3 cellular contexts compared by ENCODE assay signal in the genomic region with DNA sequence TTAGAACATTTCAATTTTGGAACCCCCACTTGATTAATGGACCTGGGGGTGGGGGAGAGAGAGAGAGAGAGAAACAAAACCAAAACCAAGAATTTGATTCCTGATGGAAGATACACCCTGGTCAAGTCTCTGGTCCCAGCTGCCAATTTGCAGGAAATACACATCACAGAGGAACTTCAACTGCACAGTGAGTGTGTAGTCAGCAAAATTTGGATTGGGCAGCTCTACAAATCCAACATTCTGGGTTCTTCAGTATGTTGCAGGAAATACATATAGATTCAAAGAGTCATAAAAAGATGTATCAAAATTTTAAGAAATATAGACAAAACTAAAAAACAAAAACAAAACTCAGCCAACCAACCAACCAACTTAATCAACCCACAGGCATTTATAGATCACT.
A peak's percentile ranks its signal among the peaks of the same experiment; 100 is the strongest.
TF ChIP-seq lines count a peak whose summit lies in the region.

No MANE protein-coding gene starts in this region.

TF ChIP-seq in HepG2, 621 proteins besides CTCF, POLR2A, EP300 and RAD21:
- TF ChIP-seq MAFF (IDR thresholded peaks at IDR 0.05; ENCODE audit: low read depth, low read length): peak; percentile 38; the same call in 1 of the 2 replicates
- no peak for TF ChIP-seq HNRNPK (IDR thresholded peaks at IDR 0.05; ENCODE audit: low read depth, low read length, poor library complexity, severe bottlenecking)
- no peak for TF ChIP-seq ZNF773 (CRISPR knock-in tag; IDR thresholded peaks at IDR 0.05; ENCODE audit: borderline replicate concordance)
- peak; percentile 53 to 56; a peak in 3 of 4 replicates for TF ChIP-seq MAFK (conservative IDR thresholded peaks at IDR 0.05 in 1 of 2, IDR thresholded peaks at IDR 0.05 in 1 of 2; ENCODE audit: low read length in 2 of 2)
- no peak for TF ChIP-seq JUND (CRISPR knock-in tag; IDR thresholded peaks at IDR 0.05)

TF ChIP-seq in A549, 52 proteins besides CTCF, POLR2A, EP300 and RAD21:
- peak; percentile 36 for TF ChIP-seq MAFK (IDR thresholded peaks at IDR 0.05; ENCODE audit: partially characterized antibody)
- TF ChIP-seq ZC3H11A (IDR thresholded peaks at IDR 0.05): no peak

TF ChIP-seq in K562, 482 proteins besides CTCF, POLR2A, EP300 and RAD21:
- TF ChIP-seq C11orf30 (IDR thresholded peaks at IDR 0.05; ENCODE audit: low read depth): peak; percentile 60; the same call in 1 of the 2 replicates
- TF ChIP-seq ILK (tag; IDR thresholded peaks at IDR 0.05; ENCODE audit: borderline replicate concordance, low read depth): no peak
- no peak for TF ChIP-seq POLR2AphosphoS5 (IDR thresholded peaks at IDR 0.05; ENCODE audit: control insufficient read depth, insufficient read depth, low read depth, low read length)
- TF ChIP-seq MAFG (tag; conservative IDR thresholded peaks at IDR 0.05): peak; percentile 39; the same call in 1 of the 2 replicates
- TF ChIP-seq ZNF316 (IDR thresholded peaks at IDR 0.05): peak; percentile 70
- TF ChIP-seq ZNF436 (CRISPR knock-in tag; IDR thresholded peaks at IDR 0.05): no peak
TF ChIP-seq in K562: peak in this region for 3.
